ENCODE assay signal across 2 cellular contexts in genomic region chr1:148334339-148335130, GRCh38.
TF ChIP-seq lines count a peak whose summit lies in the region.

No MANE protein-coding gene starts in this region.

TF ChIP-seq in A549, 52 proteins besides CTCF, POLR2A, EP300 and RAD21 (continued from another document):
- TF ChIP-seq REST (IDR thresholded peaks at IDR 0.05) (peak; percentile 62), GATA3 (IDR thresholded peaks at IDR 0.05; ENCODE audit: borderline replicate concordance) (peak; percentile 70), CBX8 (IDR thresholded peaks at IDR 0.05) (no peak), RARB (CRISPR knock-in tag; IDR thresholded peaks at IDR 0.05) (peak; percentile 98), FOSL2 (IDR thresholded peaks at IDR 0.05) (no peak), FOSL2 (CRISPR knock-in tag; IDR thresholded peaks at IDR 0.05) (no peak), SMC3 (IDR thresholded peaks at IDR 0.05) (no peak), MAX (IDR thresholded peaks at IDR 0.05) (peak; percentile 38)

TF ChIP-seq in HepG2, 621 proteins besides CTCF, POLR2A, EP300 and RAD21 (continued from another document and continues in another):
- TF ChIP-seq ATF4 (CRISPR knock-in tag; IDR thresholded peaks at IDR 0.05) (peak in 1 of 2 experiments; percentile 42; a peak in 1 of 4 replicates), RARG (CRISPR knock-in tag; IDR thresholded peaks at IDR 0.05; ENCODE audit: low read depth) (no peak), ZFY (CRISPR knock-in tag; IDR thresholded peaks at IDR 0.05) (no peak), HMGXB4 (CRISPR knock-in tag; IDR thresholded peaks at IDR 0.05; ENCODE audit: borderline replicate concordance in 1 of 2, low read depth in 1 of 2) (no peak), MYPOP (CRISPR knock-in tag; IDR thresholded peaks at IDR 0.05) (0 out of 2 replicates have a peak, but pooled peaks have one; percentile 4), TFDP1 (CRISPR knock-in tag; IDR thresholded peaks at IDR 0.05; ENCODE audit: borderline replicate concordance) (no peak), YY1 (IDR thresholded peaks at IDR 0.05; ENCODE audit: insufficient read depth, insufficient replicate concordance, low read depth, low read length) (no peak), MLX (CRISPR knock-in tag; IDR thresholded peaks at IDR 0.05) (no peak), MATR3 (CRISPR knock-in tag; IDR thresholded peaks at IDR 0.05) (no peak), ZNF749 (CRISPR knock-in tag; IDR thresholded peaks at IDR 0.05; ENCODE audit: borderline replicate concordance) (0 out of 2 replicates have a peak, but pooled peaks have one; percentile 30), POLR2G (IDR thresholded peaks at IDR 0.05; ENCODE audit: low read depth, low read length) (peak; percentile 82), ZNF543 (CRISPR knock-in tag; IDR thresholded peaks at IDR 0.05) (no peak), ZNF280B (CRISPR knock-in tag; IDR thresholded peaks at IDR 0.05; ENCODE audit: borderline replicate concordance) (0 out of 2 replicates have a peak, but pooled peaks have one; percentile 41), ZFP82 (CRISPR knock-in tag; IDR thresholded peaks at IDR 0.05; ENCODE audit: borderline replicate concordance) (no peak), ZBTB34 (CRISPR knock-in tag; IDR thresholded peaks at IDR 0.05) (0 out of 2 replicates have a peak, but pooled peaks have one; percentile 61), SSRP1 (CRISPR knock-in tag; IDR thresholded peaks at IDR 0.05) (no peak), ZNF530 (CRISPR knock-in tag; IDR thresholded peaks at IDR 0.05; ENCODE audit: low read depth) (no peak), ZNF687 (CRISPR knock-in tag; IDR thresholded peaks at IDR 0.05) (peak; percentile 81), SALL1 (CRISPR knock-in tag; IDR thresholded peaks at IDR 0.05) (peak; percentile 20; the same call in 1 of the 2 replicates), STAT5B (CRISPR knock-in tag; IDR thresholded peaks at IDR 0.05) (no peak), ARID2 (CRISPR knock-in tag; IDR thresholded peaks at IDR 0.05; ENCODE audit: borderline replicate concordance) (0 out of 2 replicates have a peak, but pooled peaks have one; percentile 16), NRL (CRISPR knock-in tag; IDR thresholded peaks at IDR 0.05; ENCODE audit: borderline replicate concordance) (0 out of 2 replicates have a peak, but pooled peaks have one; percentile 30), SP5 (CRISPR knock-in tag; IDR thresholded peaks at IDR 0.05; ENCODE audit: borderline replicate concordance, low read depth) (no peak), SOX5 (CRISPR knock-in tag; IDR thresholded peaks at IDR 0.05; ENCODE audit: borderline replicate concordance) (0 out of 2 replicates have a peak, but pooled peaks have one; percentile 8), SNAPC5 (CRISPR knock-in tag; IDR thresholded peaks at IDR 0.05; ENCODE audit: borderline replicate concordance) (peak; percentile 99), ZZZ3 (CRISPR knock-in tag; IDR thresholded peaks at IDR 0.05; ENCODE audit: borderline replicate concordance) (no peak), RBFOX2 (IDR thresholded peaks at IDR 0.05; ENCODE audit: low read depth, low read length) (peak; percentile 54; the same call in 1 of the 2 replicates), TMF1 (CRISPR knock-in tag; IDR thresholded peaks at IDR 0.05; ENCODE audit: low read depth) (peak; percentile 63; the same call in 1 of the 2 replicates), KLF13 (CRISPR knock-in tag; IDR thresholded peaks at IDR 0.05) (no peak), ZNF598 (CRISPR knock-in tag; IDR thresholded peaks at IDR 0.05; ENCODE audit: borderline replicate concordance) (0 out of 2 replicates have a peak, but pooled peaks have one; percentile 25), ZSCAN21 (CRISPR knock-in tag; IDR thresholded peaks at IDR 0.05; ENCODE audit: borderline replicate concordance) (0 out of 2 replicates have a peak, but pooled peaks have one; percentile 39), TEAD3 (CRISPR knock-in tag; optimal IDR thresholded peaks at IDR 0.05; ENCODE audit: borderline replicate concordance) (peak; percentile 27), KLF16 (CRISPR knock-in tag; IDR thresholded peaks at IDR 0.05) (peak in 1 of 2 experiments; percentile 20; a peak in 1 of 4 replicates), FOSL2 (CRISPR knock-in tag; IDR thresholded peaks at IDR 0.05) (no peak), FOXK2 (IDR thresholded peaks at IDR 0.05) (no peak), ZNF552 (CRISPR knock-in tag; IDR thresholded peaks at IDR 0.05; ENCODE audit: borderline replicate concordance) (no peak), KLF12 (CRISPR knock-in tag; IDR thresholded peaks at IDR 0.05; ENCODE audit: borderline replicate concordance) (no peak), ZNF17 (CRISPR knock-in tag; IDR thresholded peaks at IDR 0.05) (no peak), TAF1 (CRISPR knock-in tag; IDR thresholded peaks at IDR 0.05) (0 out of 2 replicates have a peak, but pooled peaks have one; percentile 30), ZNF709 (CRISPR knock-in tag; IDR thresholded peaks at IDR 0.05) (no peak), ZGPAT (CRISPR knock-in tag; IDR thresholded peaks at IDR 0.05) (0 out of 2 replicates have a peak, but pooled peaks have one; percentile 17), GABPA (IDR thresholded peaks at IDR 0.05; ENCODE audit: low read depth, low read length) (no peak), GABPA (CRISPR knock-in tag; IDR thresholded peaks at IDR 0.05; ENCODE audit: low read depth) (peak; percentile 50; the same call in 1 of the 2 replicates), ZSCAN25 (CRISPR knock-in tag; IDR thresholded peaks at IDR 0.05) (no peak), RELA (CRISPR knock-in tag; IDR thresholded peaks at IDR 0.05) (no peak), GATA4 (IDR thresholded peaks at IDR 0.05; ENCODE audit: borderline replicate concordance, low read depth) (peak; percentile 72), ZNF143 (CRISPR knock-in tag; IDR thresholded peaks at IDR 0.05) (peak; percentile 81), FIP1L1 (IDR thresholded peaks at IDR 0.05; ENCODE audit: borderline replicate concordance, insufficient read depth, low read depth, low read length) (no peak)
